In genomic region chr2:40218679-40219078, GRCh38 we compare ENCODE assay signal across 13 cellular contexts.
DNase-seq lines count a peak whose midpoint lies in the region; ATAC-seq, FAIRE-seq and TF ChIP-seq lines count a peak whose summit lies in the region.
"Had no signal": no experiment of that assay in that cellular context is flagged by ENCODE, and none has a peak within 500 bp of the region (broad histone marks: within the 10 kb centered on the region; RNA-seq: fewer than 3 reads in every experiment).

No MANE protein-coding gene starts in this region.

- 0% methylated on average over 3 of the region's 3 CpGs for WGBS in K562 (ENCODE audit: insufficient coverage, low coverage, missing lambda C conversion rate)

- CTCF ChIA-PET in K562 (lab: Yijun Ruan, JAX; ENCODE audit: low intra/inter-chr PET ratio) = no interaction called here
- CTCF ChIA-PET in CD4-positive, alpha-beta memory T cell (lab: Charles Lee; ENCODE audit: partially characterized antibody) = no interaction called here

- no peak overlapping the region for H3K9ac ChIP-seq in K562 (ENCODE audit: insufficient read depth in 1 of 2, low read depth in 2 of 2, low read length in 2 of 2)

- in situ Hi-C loops in K562 (cut with MboI) = no loop called here

- no peaks in the 10 kb centered on the region for H3K4me1 ChIP-seq in K562 (replicated peaks in 1 of 2; ENCODE audit: control insufficient read depth in 2 of 2, insufficient read depth in 2 of 2, low read length in 2 of 2)
- H3K4me1 ChIP-seq in CD4-positive, alpha-beta memory T cell (ENCODE audit: insufficient read depth, low read length) = no peaks in the 10 kb centered on the region

- no TSS peak for BruUV-seq in K562 (replicated peaks; lab: Mats Ljungman, UMichigan)

- H3K4me1 Mint-ChIP-seq in CD4-positive, alpha-beta memory T cell = no peaks in the 10 kb centered on the region
- H3K4me1 Mint-ChIP-seq in stimulated activated naive CD8-positive, alpha-beta T cell treated with anti-CD3 and anti-CD28 coated beads, Interleukin-15, amount 100 ng/mL, for 72 hours = no peaks in the 10 kb centered on the region

- no peaks in the 10 kb centered on the region for H3K36me3 ChIP-seq in K562 (ENCODE audit: control insufficient read depth, insufficient read depth, low read length)
- H3K36me3 ChIP-seq in CD4-positive, alpha-beta memory T cell (ENCODE audit: insufficient read depth, low read length) = no peaks in the 10 kb centered on the region
- H3K36me3 ChIP-seq: ascending aorta had no signal

- H3K27me3 ChIP-seq in K562 (ENCODE audit: control insufficient read depth in 2 of 2, insufficient read depth in 2 of 2, low read length in 2 of 2) = no peaks in the 10 kb centered on the region
- no peaks in the 10 kb centered on the region for H3K27me3 ChIP-seq in CD4-positive, alpha-beta memory T cell (ENCODE audit: insufficient read depth, low read length)
- H3K27me3 ChIP-seq: ascending aorta had no signal

- peak; percentile 54 for ATAC-seq in HG03442 (IDR thresholded peaks at IDR 0.05; ENCODE audit: unreplicated experiment)
- ATAC-seq in K562 = no peak
- no peak for ATAC-seq in GM19463 (IDR thresholded peaks at IDR 0.05; ENCODE audit: unreplicated experiment)
- no peak for ATAC-seq in stimulated activated naive CD8-positive, alpha-beta T cell treated with anti-CD3 and anti-CD28 coated beads, Interleukin-15, amount 100 ng/mL, for 72 hours
- no peak for ATAC-seq in GM18907 (IDR thresholded peaks at IDR 0.05; ENCODE audit: unreplicated experiment)
- ATAC-seq: GM12878 had no signal

- H3K36me3 Mint-ChIP-seq in CD4-positive, alpha-beta memory T cell = no peaks in the 10 kb centered on the region

- H3K9me1 ChIP-seq in K562 (ENCODE audit: control insufficient read depth, insufficient read depth, low read length) = no peaks in the 10 kb centered on the region

- TF ChIP-seq EP300 in K562 (IDR thresholded peaks at IDR 0.05; ENCODE audit: low read length) = no peak

- TF ChIP-seq POLR2A in K562 (conservative IDR thresholded peaks at IDR 0.05) = no peak

- FAIRE-seq in K562 (lab: Jason Lieb, UNC) = no peak
- FAIRE-seq: GM12878, TTC549 had no signal

- no peak overlapping the region for H3K27ac ChIP-seq in K562 (ENCODE audit: extremely low read depth, low read depth, low read length)
- H3K27ac ChIP-seq in CD4-positive, alpha-beta memory T cell (ENCODE audit: low read depth, low read length) = no peak overlapping the region
- H3K27ac ChIP-seq: ascending aorta, PC-9 had no signal

- no peaks in the 10 kb centered on the region for H3K79me2 ChIP-seq in K562 (ENCODE audit: control insufficient read depth, insufficient read depth, low read length)

- no peak overlapping the region for H3K4me3 ChIP-seq in K562
- no peak overlapping the region for H3K4me3 ChIP-seq in CD4-positive, alpha-beta memory T cell (ENCODE audit: low read length in 2 of 2)
- H3K4me3 ChIP-seq: ascending aorta, GM12878, PC-9 had no signal

- H3K9me3 Mint-ChIP-seq in CD4-positive, alpha-beta memory T cell = peaks cover 0 to 15% (median 7%) of the 10 kb centered on the region in 8 donors
- peaks cover 0 to 7% of the 10 kb centered on the region in 2 donors for H3K9me3 Mint-ChIP-seq in stimulated activated naive CD8-positive, alpha-beta T cell treated with anti-CD3 and anti-CD28 coated beads, Interleukin-15, amount 100 ng/mL, for 72 hours

- H3K4me3 Mint-ChIP-seq in CD4-positive, alpha-beta memory T cell = no peak overlapping the region
- H3K4me3 Mint-ChIP-seq in stimulated activated naive CD8-positive, alpha-beta T cell treated with anti-CD3 and anti-CD28 coated beads, Interleukin-15, amount 100 ng/mL, for 72 hours = no peak overlapping the region

- H3K9me3 ChIP-seq in K562 (replicated peaks; ENCODE audit: control insufficient read depth, insufficient read depth, low read depth, low read length) = no peaks in the 10 kb centered on the region
- no peaks in the 10 kb centered on the region for H3K9me3 ChIP-seq in CD4-positive, alpha-beta memory T cell (ENCODE audit: control insufficient read depth in 1 of 2, low read length in 2 of 2)
- H3K9me3 ChIP-seq: ascending aorta had no signal

- no peaks in the 10 kb centered on the region for H3K27me3 Mint-ChIP-seq in CD4-positive, alpha-beta memory T cell
- H3K27me3 Mint-ChIP-seq in stimulated activated naive CD8-positive, alpha-beta T cell treated with anti-CD3 and anti-CD28 coated beads, Interleukin-15, amount 100 ng/mL, for 72 hours = no peaks in the 10 kb centered on the region

- no peak overlapping the region for H2AFZ ChIP-seq in K562 (ENCODE audit: low read depth, low read length)
- H2AFZ ChIP-seq: PC-9 had no signal

- POLR2A ChIA-PET in K562 (lab: Yijun Ruan, JAX) = no interaction called here
- POLR2A ChIA-PET in CD4-positive, alpha-beta memory T cell (lab: Charles Lee; ENCODE audit: partially characterized antibody) = no interaction called here

- TF ChIP-seq CTCF in K562 (IDR thresholded peaks at IDR 0.05 in 2 of 3, conservative IDR thresholded peaks at IDR 0.05 in 1 of 3; ENCODE audit: insufficient read depth in 2 of 3, low read depth in 1 of 3, low read length in 3 of 3) = no peak

- no peak for TF ChIP-seq RAD21 in K562 (CRISPR knock-in tag; conservative IDR thresholded peaks at IDR 0.05 in 1 of 2, IDR thresholded peaks at IDR 0.05 in 1 of 2)

- no peak overlapping the region for H3K27ac Mint-ChIP-seq in CD4-positive, alpha-beta memory T cell
- no peak overlapping the region for H3K27ac Mint-ChIP-seq in stimulated activated naive CD8-positive, alpha-beta T cell treated with anti-CD3 and anti-CD28 coated beads, Interleukin-15, amount 100 ng/mL, for 72 hours

- intact Hi-C loops in K562 (cut with micrococcal nuclease) = no loop called here
- intact Hi-C loops in CD4-positive, alpha-beta memory T cell (cut with micrococcal nuclease) = no loop called here

- no peak overlapping the region for H3K4me2 ChIP-seq in K562 (ENCODE audit: insufficient read depth, low read length)
- H3K4me2 ChIP-seq: PC-9 had no signal

- peak; percentile 7 for DNase-seq in ELR (ENCODE audit: low read depth)
- DNase-seq in K562 (ENCODE audit: extremely low read depth in 1 of 4, low spot score in 3 of 4) = no peak
- peak; percentile 67 for DNase-seq in myocyte (ENCODE audit: low read depth)
- DNase-seq in CD4-positive, alpha-beta memory T cell = no peak
- DNase-seq in stimulated activated naive CD8-positive, alpha-beta T cell treated with anti-CD3 and anti-CD28 coated beads, Interleukin-15, amount 100 ng/mL, for 72 hours = no peak
- DNase-seq: stimulated activated CD4-positive, alpha-beta T cell treated with anti-CD3 and anti-CD28 coated beads, Interleukin-12 subunit alpha, Interleukin-12 subunit beta, amount 100 ng/mL, for 4 hours had no signal

- no peaks in the 10 kb centered on the region for H4K20me1 ChIP-seq in K562 (replicated peaks; ENCODE audit: control insufficient read depth, insufficient read depth, low read length)

TF ChIP-seq in K562, 482 proteins besides CTCF, POLR2A, EP300 and RAD21:
- TF ChIP-seq ADNP (tag; IDR thresholded peaks at IDR 0.05) (no peak), ETS2 (tag; IDR thresholded peaks at IDR 0.05; ENCODE audit: borderline replicate concordance, poor library complexity, severe bottlenecking) (no peak), ETV5 (CRISPR knock-in tag; IDR thresholded peaks at IDR 0.05; ENCODE audit: low read depth) (no peak), MAFG (tag; conservative IDR thresholded peaks at IDR 0.05) (peak; percentile 51; the same call in 1 of the 2 replicates), CSDE1 (IDR thresholded peaks at IDR 0.05) (no peak), MAFK (IDR thresholded peaks at IDR 0.05; ENCODE audit: low read length) (peak; percentile 29; the same call in 1 of the 2 replicates), MCM5 (IDR thresholded peaks at IDR 0.05; ENCODE audit: low read depth) (no peak), NFE2L1 (tag; IDR thresholded peaks at IDR 0.05; ENCODE audit: borderline replicate concordance, low read depth) (no peak), LARP7 (IDR thresholded peaks at IDR 0.05) (no peak), ZNF830 (CRISPR knock-in tag; IDR thresholded peaks at IDR 0.05) (no peak), ZNF316 (IDR thresholded peaks at IDR 0.05) (0 out of 2 replicates have a peak, but pooled peaks have one; percentile 52), ZNF76 (CRISPR knock-in tag; IDR thresholded peaks at IDR 0.05; ENCODE audit: borderline replicate concordance) (no peak), ZNF232 (CRISPR knock-in tag; IDR thresholded peaks at IDR 0.05) (no peak), MAFF (IDR thresholded peaks at IDR 0.05; ENCODE audit: low read length) (peak; percentile 30; the same call in 1 of the 2 replicates)

Comparison
In these comparisons a context has a peak if more than half of its experiments do, and no peak if none do; other contexts are left out.
1. DNase-seq: peak in ELR (single experiment) and myocyte (single experiment); none in K562 (0 of 4), CD4-positive, alpha-beta memory T cell (0 of 5) and stimulated activated naive CD8-positive, alpha-beta T cell treated with anti-CD3 and anti-CD28 coated beads, Interleukin-15, amount 100 ng/mL, for 72 hours (0 of 2).